Comparison of ENCODE assay signal across 5 cellular contexts in genomic region chr12:117809509-117809908, GRCh38.
"Had no signal": no experiment of that assay in that cellular context is flagged by ENCODE, and none has a peak within 500 bp of the region (broad histone marks: within the 10 kb centered on the region; RNA-seq: fewer than 3 reads in every experiment).

No MANE protein-coding gene starts in this region.

- DNase-seq: H9, HCEC 1CT, IMR-90 had no signal

- H3K4me3 ChIP-seq: GM23338, K562 had no signal
